In genomic region chr13:24348797-24349515, GRCh38 we compare ENCODE assay signal across 21 cellular contexts. TPM values are rescaled to one million over a fixed set of nuclear protein-coding genes. Genes with fewer than 3 reads are reported as not detected.
DNase-seq lines count a peak whose midpoint lies in the region; ATAC-seq, FAIRE-seq and TF ChIP-seq lines count a peak whose summit lies in the region.
"Had no signal": no experiment of that assay in that cellular context is flagged by ENCODE, and none has a peak within 500 bp of the region (broad histone marks: within the 10 kb centered on the region; RNA-seq: fewer than 3 reads in every experiment).

No MANE protein-coding gene starts in this region.

- DNase-seq in HCT116 (ENCODE audit: low read depth, low spot score) (peak; percentile 63), NCI-H345 treated with DMSO at 0.1 percent for 48 hours (lab: John Stamatoyannopoulos, UW; ENCODE audit: unreplicated experiment) (peak; percentile 61), esophagus muscularis mucosa (ENCODE audit: extremely low spot score) (peak; percentile 80), pancreas (peak in 5 of 6 donors; percentile 87 to 95 (median 90)), A673 (ENCODE audit: low spot score) (no peak), left ventricle myocardium superior (no peak), psoas muscle (no peak)
- DNase-seq in activated CD4-positive, alpha-beta memory T cell treated with anti-CD3 and anti-CD28 coated beads for 36 hours = no peak
- DNase-seq: activated CD4-positive, alpha-beta T cell treated with anti-CD3 and anti-CD28 coated beads, Interleukin-2, amount 10 ng/mL, durations not matched to agents 7 days and 5 days; cortex of kidney; GF-D8; immature natural killer cell; NCI-H2107; sigmoid colon; stimulated activated naive CD8-positive, alpha-beta T cell treated with anti-CD3 and anti-CD28 coated beads, Interleukin-15, amount 100 ng/mL, for 72 hours had no signal

- H3K4me3 ChIP-seq in HCT116 (replicated peaks in 1 of 2; ENCODE audit: low read depth in 1 of 2, low read length in 2 of 2) = peak overlapping the region in 1 of 2 experiments; percentile 9; a peak in 1 of 4 replicates
- H3K4me3 ChIP-seq in esophagus muscularis mucosa = no peak overlapping the region
- no peak overlapping the region for H3K4me3 ChIP-seq in pancreas
- H3K4me3 ChIP-seq in A673 (ENCODE audit: low read depth, low read length, poor library complexity, severe bottlenecking) = no peak overlapping the region
- H3K4me3 ChIP-seq in psoas muscle = no peak overlapping the region
- H3K4me3 ChIP-seq: BLaER1, K562, sigmoid colon had no signal

- peak overlapping the region; percentile 14; the same call in 1 of the 2 replicates for H3K9ac ChIP-seq in HCT116 (ENCODE audit: low read length)
- H3K9ac ChIP-seq: BLaER1 had no signal

- WGBS in esophagus muscularis mucosa = 70% methylated on average over 6 of the region's 6 CpGs
- 14 to 15% methylated on average over 6 of the region's 6 CpGs for WGBS in pancreas, 2 donors
- WGBS in psoas muscle, 3 donors = 71 to 73% (median 72%) methylated on average over 6 of the region's 6 CpGs

- H3K9me3 ChIP-seq in HCT116 (ENCODE audit: control insufficient read depth in 1 of 2, insufficient read depth in 1 of 2, low read depth in 1 of 2, low read length in 2 of 2) = no peaks in the 10 kb centered on the region
- H3K9me3 ChIP-seq in esophagus muscularis mucosa = no peaks in the 10 kb centered on the region
- H3K9me3 ChIP-seq in pancreas = no peaks in the 10 kb centered on the region
- no peaks in the 10 kb centered on the region for H3K9me3 ChIP-seq in A673 (ENCODE audit: low read depth, low read length, poor library complexity, severe bottlenecking)
- no peaks in the 10 kb centered on the region for H3K9me3 ChIP-seq in psoas muscle
- H3K9me3 ChIP-seq: BLaER1, sigmoid colon had no signal

- H3K4me1 ChIP-seq in HCT116 (ENCODE audit: control insufficient read depth in 1 of 2, insufficient read depth in 2 of 2, low read length in 2 of 2) (peaks cover 21 to 24% of the 10 kb centered on the region in 2 experiments), esophagus muscularis mucosa (no peaks in the 10 kb centered on the region), pancreas (peaks cover 3 to 16% (median 8%) of the 10 kb centered on the region in 3 donors), A673 (ENCODE audit: insufficient read depth, low read length, poor library complexity, severe bottlenecking) (no peaks in the 10 kb centered on the region), psoas muscle (no peaks in the 10 kb centered on the region)
- H3K4me1 ChIP-seq: BLaER1, sigmoid colon had no signal

- TF ChIP-seq EP300 in esophagus muscularis mucosa (IDR thresholded peaks at IDR 0.05) = no peak

- H3K9me3 Mint-ChIP-seq in activated CD4-positive, alpha-beta memory T cell treated with anti-CD3 and anti-CD28 coated beads for 36 hours = no peaks in the 10 kb centered on the region
- H3K9me3 Mint-ChIP-seq: activated CD4-positive, alpha-beta T cell treated with anti-CD3 and anti-CD28 coated beads, Interleukin-2, amount 10 ng/mL, durations not matched to agents 7 days and 5 days; activated T-helper 2 cell treated with anti-CD3 and anti-CD28 coated beads, Interferon-gamma antibody, Interleukin-2, Interleukin-4, amounts not matched to agents 10 μg/mL and 5 μg/mL and 100 μg/mL, durations not matched to agents 14 hours and 24 hours and 36 hours; immature natural killer cell; stimulated activated naive CD8-positive, alpha-beta T cell treated with anti-CD3 and anti-CD28 coated beads, Interleukin-15, amount 100 ng/mL, for 72 hours had no signal

- CTCF ChIA-PET in HCT116 (lab: Charles Lee) = no interaction called here
- CTCF ChIA-PET in activated CD4-positive, alpha-beta memory T cell treated with anti-CD3 and anti-CD28 coated beads for 36 hours (lab: Charles Lee) = no interaction called here
- CTCF ChIA-PET in A673 (lab: Charles Lee) = no interaction called here

- H3K4me1 Mint-ChIP-seq in activated CD4-positive, alpha-beta memory T cell treated with anti-CD3 and anti-CD28 coated beads for 36 hours (ENCODE audit: low read depth) = no peaks in the 10 kb centered on the region
- H3K4me1 Mint-ChIP-seq: activated CD4-positive, alpha-beta T cell treated with anti-CD3 and anti-CD28 coated beads, Interleukin-2, amount 10 ng/mL, durations not matched to agents 7 days and 5 days; immature natural killer cell; nephron had no signal

- no peak overlapping the region for H3K27ac Mint-ChIP-seq in activated CD4-positive, alpha-beta memory T cell treated with anti-CD3 and anti-CD28 coated beads for 36 hours
- H3K27ac Mint-ChIP-seq: activated CD4-positive, alpha-beta T cell treated with anti-CD3 and anti-CD28 coated beads, Interleukin-2, amount 10 ng/mL, durations not matched to agents 7 days and 5 days; activated T-helper 2 cell treated with anti-CD3 and anti-CD28 coated beads, Interferon-gamma antibody, Interleukin-2, Interleukin-4, amounts not matched to agents 10 μg/mL and 5 μg/mL and 100 μg/mL, durations not matched to agents 14 hours and 24 hours and 36 hours; immature natural killer cell; nephron; stimulated activated naive CD8-positive, alpha-beta T cell treated with anti-CD3 and anti-CD28 coated beads, Interleukin-15, amount 100 ng/mL, for 72 hours had no signal

- BruUV-seq in HCT116 (replicated peaks; lab: Mats Ljungman, UMichigan) (no TSS peak), A673 (replicated peaks; lab: Mats Ljungman, UMichigan) (no TSS peak)

- TF ChIP-seq POLR2A in HCT116 (IDR thresholded peaks at IDR 0.05; ENCODE audit: borderline replicate concordance, extremely low read depth, insufficient read depth, insufficient read length) (no peak), esophagus muscularis mucosa (IDR thresholded peaks at IDR 0.05; ENCODE audit: low read depth) (no peak)

- peak overlapping the region; percentile 86 for H3K27ac ChIP-seq in HCT116 (ENCODE audit: low read depth, low read length)
- H3K27ac ChIP-seq in esophagus muscularis mucosa (replicated peaks in 1 of 4) = no peak overlapping the region
- H3K27ac ChIP-seq in pancreas = peak overlapping the region; percentile 59 to 86 (median 78)
- no peak overlapping the region for H3K27ac ChIP-seq in A673 (ENCODE audit: low read depth, low read length, poor library complexity, severe bottlenecking)
- no peak overlapping the region for H3K27ac ChIP-seq in psoas muscle
- H3K27ac ChIP-seq: BLaER1, sigmoid colon had no signal

- POLR2A ChIA-PET in HCT116 (lab: Charles Lee) (interaction anchor here (0.5 kb wide), 1 partner anchor 30 kb away, joined by 3 read pairs; no protein-coding TSS in a partner anchor), A673 (lab: Charles Lee; ENCODE audit: low non-redundant PET) (interaction anchor here (0.7 kb wide), 1 partner anchor 55 kb away, joined by 3 read pairs; no protein-coding TSS in a partner anchor)
- POLR2A ChIA-PET in activated CD4-positive, alpha-beta memory T cell treated with anti-CD3 and anti-CD28 coated beads for 36 hours (lab: Charles Lee) = no interaction called here

- no peak; the same call in 1 of the 2 replicates for TF ChIP-seq RAD21 in HCT116 (IDR thresholded peaks at IDR 0.05; ENCODE audit: low read depth)

- TF ChIP-seq CTCF in HCT116 (IDR thresholded peaks at IDR 0.05 in 2 of 3, conservative IDR thresholded peaks at IDR 0.05 in 1 of 3; ENCODE audit: borderline replicate concordance in 1 of 3, insufficient read depth in 1 of 3, low read depth in 2 of 3, low read length in 2 of 3) (no peak), esophagus muscularis mucosa (IDR thresholded peaks at IDR 0.05) (no peak), pancreas (IDR thresholded peaks at IDR 0.05) (no peak), A673 (conservative IDR thresholded peaks at IDR 0.05; ENCODE audit: low read depth, low read length) (no peak), psoas muscle (IDR thresholded peaks at IDR 0.05) (no peak)

- H3K9me2 ChIP-seq in HCT116 (ENCODE audit: insufficient read depth) = no peaks in the 10 kb centered on the region

- H3K27me3 ChIP-seq in HCT116 (ENCODE audit: insufficient read depth, low read length) (no peaks in the 10 kb centered on the region), esophagus muscularis mucosa (no peaks in the 10 kb centered on the region), pancreas (no peaks in the 10 kb centered on the region), A673 (replicated peaks; ENCODE audit: insufficient read depth, low read depth, low read length, poor library complexity) (no peaks in the 10 kb centered on the region), psoas muscle (ENCODE audit: insufficient read depth in 3 of 3, low read length in 2 of 3) (no peaks in the 10 kb centered on the region)
- H3K27me3 ChIP-seq: BLaER1, sigmoid colon had no signal

- ATAC-seq in HCT116 = peak; percentile 87
- ATAC-seq in pancreas = peak; percentile 97 to 98 (median 97)
- no peak for ATAC-seq in left ventricle myocardium superior
- no peak for ATAC-seq in psoas muscle
- ATAC-seq: K562, Panc1 had no signal

- no peak for FAIRE-seq in pancreas (lab: Jason Lieb, UNC)
- FAIRE-seq: K562 had no signal

- H3K4me2 ChIP-seq in HCT116 (ENCODE audit: low read length) = peak overlapping the region; percentile 63
- H3K4me2 ChIP-seq: BLaER1 had no signal

- H4K20me1 ChIP-seq in HCT116 (ENCODE audit: insufficient read depth) = no peaks in the 10 kb centered on the region
- H4K20me1 ChIP-seq: BLaER1 had no signal

- no peaks in the 10 kb centered on the region for H3K36me3 Mint-ChIP-seq in activated CD4-positive, alpha-beta memory T cell treated with anti-CD3 and anti-CD28 coated beads for 36 hours
- H3K36me3 Mint-ChIP-seq: immature natural killer cell had no signal

- H3K4me3 Mint-ChIP-seq in activated CD4-positive, alpha-beta memory T cell treated with anti-CD3 and anti-CD28 coated beads for 36 hours = no peak overlapping the region
- H3K4me3 Mint-ChIP-seq: activated CD4-positive, alpha-beta T cell treated with anti-CD3 and anti-CD28 coated beads, Interleukin-2, amount 10 ng/mL, durations not matched to agents 7 days and 5 days; immature natural killer cell; nephron; stimulated activated naive CD8-positive, alpha-beta T cell treated with anti-CD3 and anti-CD28 coated beads, Interleukin-15, amount 100 ng/mL, for 72 hours had no signal

- RAD21 ChIA-PET in HCT116 (lab: Charles Lee; ENCODE audit: low non-redundant PET in 1 of 2, low total read pairs in 2 of 2, uncharacterized antibody in 2 of 2, unreplicated experiment in 2 of 2) = no interaction called here

- H3K79me2 ChIP-seq in HCT116 (ENCODE audit: insufficient read depth, low read length) = no peaks in the 10 kb centered on the region

- H3K36me3 ChIP-seq in HCT116 (ENCODE audit: control insufficient read depth in 1 of 2, insufficient read depth in 2 of 2, low read length in 2 of 2) (no peaks in the 10 kb centered on the region), esophagus muscularis mucosa (no peaks in the 10 kb centered on the region), pancreas (no peaks in the 10 kb centered on the region), A673 (ENCODE audit: insufficient read depth, low read length, poor library complexity, severe bottlenecking) (no peaks in the 10 kb centered on the region), psoas muscle (ENCODE audit: insufficient read depth in 1 of 2, low read depth in 1 of 2) (no peaks in the 10 kb centered on the region)
- H3K36me3 ChIP-seq: BLaER1, sigmoid colon had no signal

- H2AFZ ChIP-seq in HCT116 (ENCODE audit: low read depth, low read length, poor library complexity, severe bottlenecking) = peak overlapping the region; percentile 47

- intact Hi-C loops in HCT116 (cut with micrococcal nuclease) = no loop called here
- intact Hi-C loops in esophagus muscularis mucosa (cut with DNase I) = no loop called here
- intact Hi-C loops in pancreas (cut with DNase I) = no loop called here
- intact Hi-C loops in activated CD4-positive, alpha-beta memory T cell treated with anti-CD3 and anti-CD28 coated beads for 36 hours (cut with micrococcal nuclease) = no loop called here
- intact Hi-C loops in A673 (cut with micrococcal nuclease; ENCODE audit: unreplicated experiment) = no loop called here
- intact Hi-C loops in left ventricle myocardium superior (cut with micrococcal nuclease) = no loop called here
- intact Hi-C loops in psoas muscle (cut with DNase I) = no loop called here

- H3K27me3 Mint-ChIP-seq in activated CD4-positive, alpha-beta memory T cell treated with anti-CD3 and anti-CD28 coated beads for 36 hours = no peaks in the 10 kb centered on the region

RNA-seq across cellular contexts. Expression of gene C1QTNF9, which starts 39.6 kb away (rescaled TPM):
- not detected for total RNA-seq in HCT116 (2021; ENCODE audit: unreplicated experiment)
- not detected in 2 replicates for polyA plus RNA-seq in HCT116 (2012)
- 1 to 10 TPM in 1 of 4 donors, under 1 TPM in 3; 0.32 to 2.0 (median 0.91) TPM for total RNA-seq in esophagus muscularis mucosa
- under 1 TPM in 4 of 6 donors, not detected in 2; 0.09 to 0.39 (median 0.23) TPM for total RNA-seq in pancreas
- under 1 TPM; 0.38 to 0.73 TPM for polyA plus RNA-seq in pancreas
- total RNA-seq in activated CD4-positive, alpha-beta memory T cell treated with anti-CD3 and anti-CD28 coated beads for 36 hours = not detected
- 0.34 TPM in 1 of 2 replicates, not detected in the other for total RNA-seq in A673 (2021)
- 3.9 TPM for total RNA-seq in left ventricle myocardium superior
- total RNA-seq in psoas muscle = 1 to 10 TPM in 2 of 4 donors, under 1 TPM in 2; 0.25 to 3.2 (median 1.7) TPM
- polyA plus RNA-seq in psoas muscle = 1 to 10 TPM; 1.8 to 4.6 (median 3.9) TPM
- total RNA-seq: activated T-helper 2 cell treated with anti-CD3 and anti-CD28 coated beads, Interferon-gamma antibody, Interleukin-2, Interleukin-4, amounts not matched to agents 10 μg/mL and 5 μg/mL and 100 μg/mL, durations not matched to agents 14 hours and 24 hours and 36 hours; K562; T-helper 1 cell treated with Interleukin-12 subunit alpha and Interleukin-12 subunit beta and Interleukin-4 antibody, amounts not matched to agents 30 ng/mL and 1 ng/mL, for 36 hours had no signal
- polyA plus RNA-seq: immature natural killer cell, K562 had no signal

Comparison
In these comparisons a context has a peak if more than half of its experiments do, and no peak if none do; other contexts are left out.
1. ATAC-seq: peak in HCT116 (single experiment) and pancreas (4 of 4); none in left ventricle myocardium superior (single experiment) and psoas muscle (0 of 4).
2. DNase-seq: peak in HCT116 (single experiment), NCI-H345 treated with DMSO at 0.1 percent for 48 hours (single experiment), esophagus muscularis mucosa (single experiment) and pancreas (5 of 6); none in activated CD4-positive, alpha-beta memory T cell treated with anti-CD3 and anti-CD28 coated beads for 36 hours (single experiment), A673 (single experiment), left ventricle myocardium superior (single experiment) and psoas muscle (0 of 2).
3. H3K27ac ChIP-seq: peak in HCT116 (single experiment) and pancreas (4 of 4); none in esophagus muscularis mucosa (0 of 4), A673 (single experiment) and psoas muscle (single experiment).